Comparison of ENCODE assay signal across 1 cellular context in genomic region chr3:111541391-111541790, GRCh38.
TF ChIP-seq lines count a peak whose summit lies in the region.

No MANE protein-coding gene starts in this region.

TF ChIP-seq in IMR-90, 13 proteins besides CTCF, POLR2A, EP300 and RAD21:
- TF ChIP-seq CEBPB (IDR thresholded peaks at IDR 0.05; ENCODE audit: low read depth, low read length) (no peak), USF2 (IDR thresholded peaks at IDR 0.05; ENCODE audit: low read depth, low read length) (no peak), FOS (IDR thresholded peaks at IDR 0.05; ENCODE audit: low read depth, low read length) (no peak), BHLHE40 (IDR thresholded peaks at IDR 0.05; ENCODE audit: low read depth, low read length) (no peak), MAZ (IDR thresholded peaks at IDR 0.05; ENCODE audit: borderline replicate concordance, low read depth, low read length) (no peak), CHD1 (IDR thresholded peaks at IDR 0.05; ENCODE audit: low read depth, low read length) (no peak), SMC3 (IDR thresholded peaks at IDR 0.05; ENCODE audit: low read depth, low read length) (no peak), RCOR1 (IDR thresholded peaks at IDR 0.05; ENCODE audit: insufficient replicate concordance, low read length) (no peak), RFX5 (IDR thresholded peaks at IDR 0.05; ENCODE audit: low read depth, low read length) (no peak), MAFK (IDR thresholded peaks at IDR 0.05; ENCODE audit: low read depth, low read length) (no peak), MXI1 (IDR thresholded peaks at IDR 0.05; ENCODE audit: borderline replicate concordance, low read depth, low read length) (no peak)
- TF ChIP-seq, protein P1, sequence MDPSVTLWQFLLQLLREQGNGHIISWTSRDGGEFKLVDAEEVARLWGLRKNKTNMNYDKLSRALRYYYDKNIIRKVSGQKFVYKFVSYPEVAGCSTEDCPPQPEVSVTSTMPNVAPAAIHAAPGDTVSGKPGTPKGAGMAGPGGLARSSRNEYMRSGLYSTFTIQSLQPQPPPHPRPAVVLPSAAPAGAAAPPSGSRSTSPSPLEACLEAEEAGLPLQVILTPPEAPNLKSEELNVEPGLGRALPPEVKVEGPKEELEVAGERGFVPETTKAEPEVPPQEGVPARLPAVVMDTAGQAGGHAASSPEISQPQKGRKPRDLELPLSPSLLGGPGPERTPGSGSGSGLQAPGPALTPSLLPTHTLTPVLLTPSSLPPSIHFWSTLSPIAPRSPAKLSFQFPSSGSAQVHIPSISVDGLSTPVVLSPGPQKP (IDR thresholded peaks at IDR 0.05; ENCODE audit: borderline replicate concordance, low read depth, low read length): no peak
TF ChIP-seq in IMR-90: peak in this region for 0.
